2 cellular contexts compared by ENCODE assay signal in genomic region chr6:151240861-151241642, GRCh38.
TF ChIP-seq lines count a peak whose summit lies in the region.

No MANE protein-coding gene starts in this region.

TF ChIP-seq in A549, 52 proteins besides CTCF, POLR2A, EP300 and RAD21:
- TF ChIP-seq EHMT2 (IDR thresholded peaks at IDR 0.05; ENCODE audit: low read depth) (no peak), CEBPB (IDR thresholded peaks at IDR 0.05) (peak in 1 of 2 experiments; percentile 55; a peak in 1 of 4 replicates)

TF ChIP-seq in SK-N-SH, 30 proteins besides CTCF, POLR2A, EP300 and RAD21:
- TF ChIP-seq TAF1 (IDR thresholded peaks at IDR 0.05; ENCODE audit: borderline replicate concordance, low read depth, low read length) (0 out of 2 replicates have a peak, but pooled peaks have one; percentile 8), MXI1 (IDR thresholded peaks at IDR 0.05; ENCODE audit: low read depth, low read length) (0 out of 2 replicates have a peak, but pooled peaks have one; percentile 35), POLR2AphosphoS5 (IDR thresholded peaks at IDR 0.05; ENCODE audit: low read depth, low read length) (no peak)
- TF ChIP-seq, protein P1, sequence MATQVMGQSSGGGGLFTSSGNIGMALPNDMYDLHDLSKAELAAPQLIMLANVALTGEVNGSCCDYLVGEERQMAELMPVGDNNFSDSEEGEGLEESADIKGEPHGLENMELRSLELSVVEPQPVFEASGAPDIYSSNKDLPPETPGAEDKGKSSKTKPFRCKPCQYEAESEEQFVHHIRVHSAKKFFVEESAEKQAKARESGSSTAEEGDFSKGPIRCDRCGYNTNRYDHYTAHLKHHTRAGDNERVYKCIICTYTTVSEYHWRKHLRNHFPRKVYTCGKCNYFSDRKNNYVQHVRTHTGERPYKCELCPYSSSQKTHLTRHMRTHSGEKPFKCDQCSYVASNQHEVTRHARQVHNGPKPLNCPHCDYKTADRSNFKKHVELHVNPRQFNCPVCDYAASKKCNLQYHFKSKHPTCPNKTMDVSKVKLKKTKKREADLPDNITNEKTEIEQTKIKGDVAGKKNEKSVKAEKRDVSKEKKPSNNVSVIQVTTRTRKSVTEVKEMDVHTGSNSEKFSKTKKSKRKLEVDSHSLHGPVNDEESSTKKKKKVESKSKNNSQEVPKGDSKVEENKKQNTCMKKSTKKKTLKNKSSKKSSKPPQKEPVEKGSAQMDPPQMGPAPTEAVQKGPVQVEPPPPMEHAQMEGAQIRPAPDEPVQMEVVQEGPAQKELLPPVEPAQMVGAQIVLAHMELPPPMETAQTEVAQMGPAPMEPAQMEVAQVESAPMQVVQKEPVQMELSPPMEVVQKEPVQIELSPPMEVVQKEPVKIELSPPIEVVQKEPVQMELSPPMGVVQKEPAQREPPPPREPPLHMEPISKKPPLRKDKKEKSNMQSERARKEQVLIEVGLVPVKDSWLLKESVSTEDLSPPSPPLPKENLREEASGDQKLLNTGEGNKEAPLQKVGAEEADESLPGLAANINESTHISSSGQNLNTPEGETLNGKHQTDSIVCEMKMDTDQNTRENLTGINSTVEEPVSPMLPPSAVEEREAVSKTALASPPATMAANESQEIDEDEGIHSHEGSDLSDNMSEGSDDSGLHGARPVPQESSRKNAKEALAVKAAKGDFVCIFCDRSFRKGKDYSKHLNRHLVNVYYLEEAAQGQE (IDR thresholded peaks at IDR 0.05; ENCODE audit: low read depth, low read length): peak; percentile 84
